Comparison of ENCODE assay signal across 1 cellular context in genomic region chr12:69738351-69739286, GRCh38.
TF ChIP-seq lines count a peak whose summit lies in the region.

A gene with protein sequence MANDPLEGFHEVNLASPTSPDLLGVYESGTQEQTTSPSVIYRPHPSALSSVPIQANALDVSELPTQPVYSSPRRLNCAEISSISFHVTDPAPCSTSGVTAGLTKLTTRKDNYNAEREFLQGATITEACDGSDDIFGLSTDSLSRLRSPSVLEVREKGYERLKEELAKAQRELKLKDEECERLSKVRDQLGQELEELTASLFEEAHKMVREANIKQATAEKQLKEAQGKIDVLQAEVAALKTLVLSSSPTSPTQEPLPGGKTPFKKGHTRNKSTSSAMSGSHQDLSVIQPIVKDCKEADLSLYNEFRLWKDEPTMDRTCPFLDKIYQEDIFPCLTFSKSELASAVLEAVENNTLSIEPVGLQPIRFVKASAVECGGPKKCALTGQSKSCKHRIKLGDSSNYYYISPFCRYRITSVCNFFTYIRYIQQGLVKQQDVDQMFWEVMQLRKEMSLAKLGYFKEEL (plus strand): TSS chr12:69738860. CDS start chr12:69755409, 16,549 bp downstream.

TF ChIP-seq in WTC11, 78 proteins besides CTCF, POLR2A, EP300 and RAD21 (continued from another document):
- TF ChIP-seq, protein P1, sequence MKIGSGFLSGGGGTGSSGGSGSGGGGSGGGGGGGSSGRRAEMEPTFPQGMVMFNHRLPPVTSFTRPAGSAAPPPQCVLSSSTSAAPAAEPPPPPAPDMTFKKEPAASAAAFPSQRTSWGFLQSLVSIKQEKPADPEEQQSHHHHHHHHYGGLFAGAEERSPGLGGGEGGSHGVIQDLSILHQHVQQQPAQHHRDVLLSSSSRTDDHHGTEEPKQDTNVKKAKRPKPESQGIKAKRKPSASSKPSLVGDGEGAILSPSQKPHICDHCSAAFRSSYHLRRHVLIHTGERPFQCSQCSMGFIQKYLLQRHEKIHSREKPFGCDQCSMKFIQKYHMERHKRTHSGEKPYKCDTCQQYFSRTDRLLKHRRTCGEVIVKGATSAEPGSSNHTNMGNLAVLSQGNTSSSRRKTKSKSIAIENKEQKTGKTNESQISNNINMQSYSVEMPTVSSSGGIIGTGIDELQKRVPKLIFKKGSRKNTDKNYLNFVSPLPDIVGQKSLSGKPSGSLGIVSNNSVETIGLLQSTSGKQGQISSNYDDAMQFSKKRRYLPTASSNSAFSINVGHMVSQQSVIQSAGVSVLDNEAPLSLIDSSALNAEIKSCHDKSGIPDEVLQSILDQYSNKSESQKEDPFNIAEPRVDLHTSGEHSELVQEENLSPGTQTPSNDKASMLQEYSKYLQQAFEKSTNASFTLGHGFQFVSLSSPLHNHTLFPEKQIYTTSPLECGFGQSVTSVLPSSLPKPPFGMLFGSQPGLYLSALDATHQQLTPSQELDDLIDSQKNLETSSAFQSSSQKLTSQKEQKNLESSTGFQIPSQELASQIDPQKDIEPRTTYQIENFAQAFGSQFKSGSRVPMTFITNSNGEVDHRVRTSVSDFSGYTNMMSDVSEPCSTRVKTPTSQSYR (CRISPR knock-in tag; IDR thresholded peaks at IDR 0.05) = no peak
- TF ChIP-seq FOXJ3 (CRISPR knock-in tag; IDR thresholded peaks at IDR 0.05; ENCODE audit: borderline replicate concordance) = no peak
- TF ChIP-seq ZNF423 (CRISPR knock-in tag; IDR thresholded peaks at IDR 0.05) = peak; percentile 70
- no peak for TF ChIP-seq PRRX2 (CRISPR knock-in tag; IDR thresholded peaks at IDR 0.05)
- TF ChIP-seq FOXP4 (CRISPR knock-in tag; IDR thresholded peaks at IDR 0.05) = 0 out of 2 replicates have a peak, but pooled peaks have one; percentile 59
- TF ChIP-seq GTF2I (CRISPR knock-in tag; conservative IDR thresholded peaks at IDR 0.05) = no peak
- no peak for TF ChIP-seq ZNF532 (CRISPR knock-in tag; IDR thresholded peaks at IDR 0.05; ENCODE audit: borderline replicate concordance)
- 0 out of 2 replicates have a peak, but pooled peaks have one; percentile 36 for TF ChIP-seq ESRRA (CRISPR knock-in tag; IDR thresholded peaks at IDR 0.05; ENCODE audit: borderline replicate concordance)
- TF ChIP-seq, protein P2, sequence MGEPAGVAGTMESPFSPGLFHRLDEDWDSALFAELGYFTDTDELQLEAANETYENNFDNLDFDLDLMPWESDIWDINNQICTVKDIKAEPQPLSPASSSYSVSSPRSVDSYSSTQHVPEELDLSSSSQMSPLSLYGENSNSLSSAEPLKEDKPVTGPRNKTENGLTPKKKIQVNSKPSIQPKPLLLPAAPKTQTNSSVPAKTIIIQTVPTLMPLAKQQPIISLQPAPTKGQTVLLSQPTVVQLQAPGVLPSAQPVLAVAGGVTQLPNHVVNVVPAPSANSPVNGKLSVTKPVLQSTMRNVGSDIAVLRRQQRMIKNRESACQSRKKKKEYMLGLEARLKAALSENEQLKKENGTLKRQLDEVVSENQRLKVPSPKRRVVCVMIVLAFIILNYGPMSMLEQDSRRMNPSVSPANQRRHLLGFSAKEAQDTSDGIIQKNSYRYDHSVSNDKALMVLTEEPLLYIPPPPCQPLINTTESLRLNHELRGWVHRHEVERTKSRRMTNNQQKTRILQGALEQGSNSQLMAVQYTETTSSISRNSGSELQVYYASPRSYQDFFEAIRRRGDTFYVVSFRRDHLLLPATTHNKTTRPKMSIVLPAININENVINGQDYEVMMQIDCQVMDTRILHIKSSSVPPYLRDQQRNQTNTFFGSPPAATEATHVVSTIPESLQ (CRISPR knock-in tag; IDR thresholded peaks at IDR 0.05) = no peak
- TF ChIP-seq, protein P3, sequence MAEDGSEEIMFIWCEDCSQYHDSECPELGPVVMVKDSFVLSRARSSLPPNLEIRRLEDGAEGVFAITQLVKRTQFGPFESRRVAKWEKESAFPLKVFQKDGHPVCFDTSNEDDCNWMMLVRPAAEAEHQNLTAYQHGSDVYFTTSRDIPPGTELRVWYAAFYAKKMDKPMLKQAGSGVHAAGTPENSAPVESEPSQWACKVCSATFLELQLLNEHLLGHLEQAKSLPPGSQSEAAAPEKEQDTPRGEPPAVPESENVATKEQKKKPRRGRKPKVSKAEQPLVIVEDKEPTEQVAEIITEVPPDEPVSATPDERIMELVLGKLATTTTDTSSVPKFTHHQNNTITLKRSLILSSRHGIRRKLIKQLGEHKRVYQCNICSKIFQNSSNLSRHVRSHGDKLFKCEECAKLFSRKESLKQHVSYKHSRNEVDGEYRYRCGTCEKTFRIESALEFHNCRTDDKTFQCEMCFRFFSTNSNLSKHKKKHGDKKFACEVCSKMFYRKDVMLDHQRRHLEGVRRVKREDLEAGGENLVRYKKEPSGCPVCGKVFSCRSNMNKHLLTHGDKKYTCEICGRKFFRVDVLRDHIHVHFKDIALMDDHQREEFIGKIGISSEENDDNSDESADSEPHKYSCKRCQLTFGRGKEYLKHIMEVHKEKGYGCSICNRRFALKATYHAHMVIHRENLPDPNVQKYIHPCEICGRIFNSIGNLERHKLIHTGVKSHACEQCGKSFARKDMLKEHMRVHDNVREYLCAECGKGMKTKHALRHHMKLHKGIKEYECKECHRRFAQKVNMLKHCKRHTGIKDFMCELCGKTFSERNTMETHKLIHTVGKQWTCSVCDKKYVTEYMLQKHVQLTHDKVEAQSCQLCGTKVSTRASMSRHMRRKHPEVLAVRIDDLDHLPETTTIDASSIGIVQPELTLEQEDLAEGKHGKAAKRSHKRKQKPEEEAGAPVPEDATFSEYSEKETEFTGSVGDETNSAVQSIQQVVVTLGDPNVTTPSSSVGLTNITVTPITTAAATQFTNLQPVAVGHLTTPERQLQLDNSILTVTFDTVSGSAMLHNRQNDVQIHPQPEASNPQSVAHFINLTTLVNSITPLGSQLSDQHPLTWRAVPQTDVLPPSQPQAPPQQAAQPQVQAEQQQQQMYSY (CRISPR knock-in tag; IDR thresholded peaks at IDR 0.05) = no peak
- 0 out of 2 replicates have a peak, but pooled peaks have one; percentile 18 for TF ChIP-seq ZBTB21 (CRISPR knock-in tag; IDR thresholded peaks at IDR 0.05; ENCODE audit: borderline replicate concordance)
- no peak for TF ChIP-seq EMX1 (CRISPR knock-in tag; IDR thresholded peaks at IDR 0.05)
- no peak for TF ChIP-seq ZNF263 (CRISPR knock-in tag; IDR thresholded peaks at IDR 0.05; ENCODE audit: low read depth)
- no peak for TF ChIP-seq USF2 (CRISPR knock-in tag; IDR thresholded peaks at IDR 0.05)
- TF ChIP-seq, protein P4, sequence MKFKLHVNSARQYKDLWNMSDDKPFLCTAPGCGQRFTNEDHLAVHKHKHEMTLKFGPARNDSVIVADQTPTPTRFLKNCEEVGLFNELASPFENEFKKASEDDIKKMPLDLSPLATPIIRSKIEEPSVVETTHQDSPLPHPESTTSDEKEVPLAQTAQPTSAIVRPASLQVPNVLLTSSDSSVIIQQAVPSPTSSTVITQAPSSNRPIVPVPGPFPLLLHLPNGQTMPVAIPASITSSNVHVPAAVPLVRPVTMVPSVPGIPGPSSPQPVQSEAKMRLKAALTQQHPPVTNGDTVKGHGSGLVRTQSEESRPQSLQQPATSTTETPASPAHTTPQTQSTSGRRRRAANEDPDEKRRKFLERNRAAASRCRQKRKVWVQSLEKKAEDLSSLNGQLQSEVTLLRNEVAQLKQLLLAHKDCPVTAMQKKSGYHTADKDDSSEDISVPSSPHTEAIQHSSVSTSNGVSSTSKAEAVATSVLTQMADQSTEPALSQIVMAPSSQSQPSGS (CRISPR knock-in tag; IDR thresholded peaks at IDR 0.05; ENCODE audit: borderline replicate concordance, low read depth) = no peak
- TF ChIP-seq ZNF317 (CRISPR knock-in tag; IDR thresholded peaks at IDR 0.05; ENCODE audit: borderline replicate concordance, low read depth) = peak; percentile 47; the same call in 1 of the 2 replicates
- no peak for TF ChIP-seq NFATC4 (CRISPR knock-in tag; IDR thresholded peaks at IDR 0.05)
- TF ChIP-seq JAZF1 (CRISPR knock-in tag; IDR thresholded peaks at IDR 0.05) = no peak
